23 cellular contexts compared by ENCODE assay signal in genomic region chr2:136399667-136400316, GRCh38.
"Had no signal": no experiment of that assay in that cellular context is flagged by ENCODE, and none has a peak within 500 bp of the region (broad histone marks: within the 10 kb centered on the region; RNA-seq: fewer than 3 reads in every experiment).

No MANE protein-coding gene starts in this region.

- H3K4me3 ChIP-seq: coronary artery, dorsolateral prefrontal cortex, esophagus squamous epithelium, lung, prostate gland, right lobe of liver, spleen, testis, transverse colon had no signal

- H3K36me3 ChIP-seq: esophagus squamous epithelium, prostate gland, right lobe of liver, spleen, transverse colon had no signal

- H3K27ac ChIP-seq: coronary artery, dorsolateral prefrontal cortex, parathyroid adenoma, prostate gland, right lobe of liver, spleen, testis, transverse colon had no signal

- DNase-seq: dorsolateral prefrontal cortex; effector CD8-positive, alpha-beta T cell; esophagus squamous epithelium; foreskin fibroblast; left colon; left ventricle myocardium superior; mesendoderm; naive thymus-derived CD4-positive, alpha-beta T cell; nephron progenitor cell; retina; right lobe of liver; spleen; stimulated activated CD4-positive, alpha-beta T cell treated with anti-CD3 and anti-CD28 coated beads, Interleukin-15, amount 100 ng/mL, for 24 hours; stimulated activated CD4-positive, alpha-beta T cell treated with anti-CD3 and anti-CD28 coated beads, Interleukin-1b, Interleukin-23, amount 100 ng/mL, for 48 hours; stimulated activated CD4-positive, alpha-beta T cell treated with anti-CD3 and anti-CD28 coated beads, Interleukin-4, amount 100 ng/mL, for 24 hours; testis; transverse colon had no signal

- H3K9me3 ChIP-seq: esophagus squamous epithelium, prostate gland, right lobe of liver, spleen, testis, transverse colon had no signal

- H3K27me3 ChIP-seq: right lobe of liver, testis, transverse colon had no signal

- H3K4me3 Mint-ChIP-seq: naive thymus-derived CD4-positive, alpha-beta T cell; nephron progenitor cell; stimulated activated memory B cell treated with anti-CD40 and anti-IgM and Interleukin-4, amounts not matched to agents 10 μg/mL and 1 μg/mL and 100 μg/mL, for 72 hours; stimulated activated naive CD8-positive, alpha-beta T cell treated with anti-CD3 and anti-CD28 coated beads, Interleukin-15, Interleukin-2, amounts not matched to agents 100 ng/mL and 50 ng/mL, for 24 hours had no signal

- H3K27ac Mint-ChIP-seq: naive thymus-derived CD4-positive, alpha-beta T cell; nephron progenitor cell; stimulated activated memory B cell treated with anti-CD40 and anti-IgM and Interleukin-4, amounts not matched to agents 10 μg/mL and 1 μg/mL and 100 μg/mL, for 72 hours; stimulated activated naive CD8-positive, alpha-beta T cell treated with anti-CD3 and anti-CD28 coated beads, Interleukin-15, Interleukin-2, amounts not matched to agents 100 ng/mL and 50 ng/mL, for 24 hours had no signal

- H3K36me3 Mint-ChIP-seq: naive thymus-derived CD4-positive, alpha-beta T cell; stimulated activated memory B cell treated with anti-CD40 and anti-IgM and Interleukin-4, amounts not matched to agents 10 μg/mL and 1 μg/mL and 100 μg/mL, for 72 hours had no signal

- H3K4me1 Mint-ChIP-seq: nephron progenitor cell had no signal

- H3K4me1 ChIP-seq: parathyroid adenoma, prostate gland, right lobe of liver, testis, transverse colon had no signal

- H3K9me3 Mint-ChIP-seq: naive thymus-derived CD4-positive, alpha-beta T cell; nephron progenitor cell; stimulated activated memory B cell treated with anti-CD40 and anti-IgM and Interleukin-4, amounts not matched to agents 10 μg/mL and 1 μg/mL and 100 μg/mL, for 72 hours; stimulated activated naive CD8-positive, alpha-beta T cell treated with anti-CD3 and anti-CD28 coated beads, Interleukin-15, Interleukin-2, amounts not matched to agents 100 ng/mL and 50 ng/mL, for 24 hours had no signal

- ATAC-seq: left colon; left ventricle myocardium superior; naive thymus-derived CD4-positive, alpha-beta T cell; right lobe of liver; stimulated activated memory B cell treated with anti-CD40 and anti-IgM and Interleukin-4, amounts not matched to agents 10 μg/mL and 1 μg/mL and 100 μg/mL, for 72 hours had no signal
